Comparison of ENCODE assay signal across 8 cellular contexts in genomic region chr19:17703823-17704463, GRCh38. TPM values are rescaled to one million over a fixed set of nuclear protein-coding genes. Genes with fewer than 3 reads are reported as not detected.
DNase-seq lines count a peak whose midpoint lies in the region; ATAC-seq and TF ChIP-seq lines count a peak whose summit lies in the region.

No MANE protein-coding gene starts in this region.

- peak; percentile 14 for DNase-seq in NK-92 treated with Interleukin-12 subunit alpha and Interleukin-12 subunit beta, amount 100 ng/mL, for 24 hours (lab: John Stamatoyannopoulos, UW)
- DNase-seq in NK-92 (lab: John Stamatoyannopoulos, UW; ENCODE audit: unreplicated experiment) = no peak
- peak; percentile 76 for DNase-seq in UCSD-AML1 (lab: John Stamatoyannopoulos, UW; ENCODE audit: unreplicated experiment)
- DNase-seq in kidney epithelial cell (ENCODE audit: low read depth) = no peak
- peak; percentile 54 to 70 (median 55) for DNase-seq in stimulated activated CD4-positive, alpha-beta T cell treated with anti-CD3 and anti-CD28 coated beads, TNF-alpha, amount 100 ng/mL, for 24 hours (ENCODE audit: low read depth in 3 of 3)

- peaks cover 0 to 2% (median 0%) of the 10 kb centered on the region in 5 experiments for H3K9me3 Mint-ChIP-seq in brain

- H3K4me3 Mint-ChIP-seq in brain = no peak overlapping the region

- no peaks in the 10 kb centered on the region for H3K36me3 Mint-ChIP-seq in brain

- peaks cover 15% of the 10 kb centered on the region for H3K27me3 ChIP-seq in kidney epithelial cell (ENCODE audit: control insufficient read depth, insufficient read depth, low read length)

- ATAC-seq in HG03196 (IDR thresholded peaks at IDR 0.05; ENCODE audit: unreplicated experiment) (no peak), HG03565 (IDR thresholded peaks at IDR 0.05; ENCODE audit: unreplicated experiment) (no peak)

- H3K27me3 Mint-ChIP-seq in brain = peaks cover 15% of the 10 kb centered on the region

- no peak overlapping the region for H3K4me3 ChIP-seq in kidney epithelial cell (ENCODE audit: low read depth, low read length)

- TF ChIP-seq CTCF in brain (conservative IDR thresholded peaks at IDR 0.05) (peak; percentile 66 to 81), kidney epithelial cell (IDR thresholded peaks at IDR 0.05; ENCODE audit: insufficient read depth, low read length, poor library complexity, severe bottlenecking) (peak; percentile 64)

- H3K36me3 ChIP-seq in kidney epithelial cell (ENCODE audit: control insufficient read depth, insufficient read depth, low read length) = no peaks in the 10 kb centered on the region

- peaks cover 4% of the 10 kb centered on the region for H3K4me1 Mint-ChIP-seq in brain

- no peak overlapping the region for H3K27ac Mint-ChIP-seq in brain

RNA-seq across cellular contexts. Expression of gene MAP1S, which starts 15.3 kb away (rescaled TPM):
- 102 TPM for polyA plus RNA-seq in brain (ENCODE audit: insufficient read depth, low read depth, low replicate concordance)
- total RNA-seq in kidney epithelial cell = 43.1 and 57.4 TPM in 2 replicates

RNA-seq across cellular contexts. Expression of gene UNC13A, which starts 15.8 kb away (rescaled TPM):
- 12.9 TPM for polyA plus RNA-seq in brain (ENCODE audit: insufficient read depth, low read depth, low replicate concordance)
- 0.27 and 2.0 TPM in 2 replicates for total RNA-seq in kidney epithelial cell

RNA-seq across cellular contexts. Expression of gene FCHO1, which starts 47.3 kb away (rescaled TPM):
- 18.4 TPM for polyA plus RNA-seq in brain (ENCODE audit: insufficient read depth, low read depth, low replicate concordance)
- total RNA-seq in kidney epithelial cell = 1.5 and 3.8 TPM in 2 replicates

Comparison
In these comparisons a context has a peak if more than half of its experiments do, and no peak if none do; other contexts are left out.
1. DNase-seq: peak in NK-92 treated with Interleukin-12 subunit alpha and Interleukin-12 subunit beta, amount 100 ng/mL, for 24 hours (single experiment), UCSD-AML1 (single experiment) and stimulated activated CD4-positive, alpha-beta T cell treated with anti-CD3 and anti-CD28 coated beads, TNF-alpha, amount 100 ng/mL, for 24 hours (3 of 3); none in NK-92 (single experiment) and kidney epithelial cell (single experiment).